ENCODE assay signal across 25 cellular contexts in the genomic region with DNA sequence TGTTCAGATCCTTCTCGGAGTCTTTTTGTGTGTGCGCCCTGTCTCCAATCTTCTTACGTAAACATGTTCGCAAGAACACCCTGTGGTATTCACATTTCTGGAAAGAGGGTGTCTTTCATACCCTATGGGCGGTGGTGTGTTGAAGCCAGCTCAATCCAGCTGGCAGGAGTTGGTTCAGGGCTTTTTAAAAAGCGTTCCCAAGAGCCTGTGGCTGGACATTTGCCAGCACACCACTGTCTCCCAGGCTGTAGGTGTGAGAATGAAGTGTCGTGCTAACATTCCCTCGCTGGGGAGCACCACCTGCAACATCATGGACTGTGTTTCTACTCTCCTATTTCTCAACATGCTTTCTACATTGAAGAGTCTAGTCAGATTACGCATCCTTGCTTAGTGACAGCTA.
"Had no signal": no experiment of that assay in that cellular context is flagged by ENCODE, and none has a peak within 500 bp of the region (broad histone marks: within the 10 kb centered on the region; RNA-seq: fewer than 3 reads in every experiment).

No MANE protein-coding gene starts in this region.

- DNase-seq: activated CD4-positive, alpha-beta T cell treated with anti-CD3 and anti-CD28 coated beads for 4 hours; activated CD8-positive, alpha-beta memory T cell treated with anti-CD3 and anti-CD28 coated beads, Interleukin-2, amount 50 U/mL, for 4 hours; activated CD8-positive, alpha-beta T cell treated with anti-CD3 and anti-CD28 coated beads for 36 hours; activated gamma-delta T cell treated with Interleukin-2 at 50 U/mL for 16 hours; activated naive CD4-positive, alpha-beta T cell treated with anti-CD3 and anti-CD28 coated beads, Interleukin-2, amount 10 ng/mL, durations not matched to agents 7 days and 5 days; activated naive CD8-positive, alpha-beta T cell treated with anti-CD3 and anti-CD28 coated beads, Interleukin-2, amount 10 ng/mL, durations not matched to agents 7 days and 5 days; activated T-cell treated with anti-CD3 and anti-CD28 coated beads, Interleukin-2, amount 50 U/mL, for 72 hours; adrenal gland; body of pancreas; Karpas-422; NCI-H1417; NCI-H1694; NCI-H2029; NCI-H2227 treated with DMSO at 0.1 percent for 48 hours; NCI-H510A; NCI-H526 treated with DMSO at 0.1 percent for 48 hours; NCI-H82; PC-3; SHP77; SW 1271 had no signal

- H3K27ac ChIP-seq: adrenal gland, ascending aorta, body of pancreas, SJSA1 had no signal

- H3K9me3 ChIP-seq: adrenal gland, ascending aorta, body of pancreas, SJSA1 had no signal

- H3K4me1 ChIP-seq: ascending aorta, body of pancreas, SJSA1 had no signal

- H3K36me3 ChIP-seq: adrenal gland, ascending aorta, SJSA1 had no signal

- H3K4me3 ChIP-seq: adrenal gland, ascending aorta, body of pancreas, K562, SJSA1 had no signal

- ATAC-seq: activated CD4-positive, CD25-positive, alpha-beta regulatory T cell treated with anti-CD3 and anti-CD28 coated beads, Interleukin-2, amount 50 U/mL, for 24 hours; activated CD8-positive, alpha-beta T cell treated with anti-CD3 and anti-CD28 coated beads for 36 hours; activated T-cell treated with anti-CD3 and anti-CD28 coated beads, Interleukin-2, amount 50 U/mL, for 72 hours; body of pancreas; K562; PC-3; SK-N-SH treated with all-trans-retinoic acid at 6 μM for 48 hours had no signal

- H3K27me3 ChIP-seq: adrenal gland, ascending aorta, body of pancreas, SJSA1 had no signal
